In the genomic region with DNA sequence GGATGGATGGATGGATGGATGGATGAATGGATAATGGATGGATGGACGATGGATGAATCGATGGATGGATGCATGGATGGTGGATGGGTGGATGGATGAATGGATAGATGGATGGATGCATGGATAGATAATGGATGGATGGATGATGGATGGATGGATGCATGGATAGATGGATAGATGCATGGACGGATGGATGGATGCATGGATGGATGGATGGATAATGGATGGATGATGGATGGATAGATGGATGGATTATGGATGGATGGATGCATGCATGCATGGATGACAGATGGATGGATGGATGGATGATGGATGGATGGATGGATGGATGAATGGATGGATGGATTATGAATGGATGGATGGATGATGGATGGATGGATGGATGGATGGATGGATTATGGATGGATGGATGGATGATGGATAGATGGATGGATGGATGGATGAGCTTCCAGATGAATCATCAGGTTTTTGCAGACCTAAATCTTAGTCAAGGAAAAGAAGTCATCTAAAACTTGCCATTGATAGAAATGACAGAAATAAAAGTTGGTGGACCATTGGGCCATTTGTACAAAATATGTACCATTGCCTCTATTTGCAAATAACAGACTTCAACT, we compare ENCODE assay signal across 8 cellular contexts.
"Had no signal": no experiment of that assay in that cellular context is flagged by ENCODE, and none has a peak within 500 bp of the region (broad histone marks: within the 10 kb centered on the region; RNA-seq: fewer than 3 reads in every experiment).

No MANE protein-coding gene starts in this region.

- H3K36me3 ChIP-seq: HAP-1 had no signal

- H3K4me3 ChIP-seq: GM23338, HAP-1 had no signal

- H3K4me2 ChIP-seq: GM23338, KMS-11 had no signal

- H3K9ac ChIP-seq: KMS-11 had no signal

- H3K4me1 ChIP-seq: HAP-1 had no signal

- H2AFZ ChIP-seq: GM23338 had no signal

- H3K4me3 Mint-ChIP-seq: GM23338 had no signal

- H3K27ac Mint-ChIP-seq: GM23338 had no signal

- H3K27ac ChIP-seq: KMS-11 had no signal

- DNase-seq: H7, IMR-90, Karpas-422, KBM-7 had no signal

- ATAC-seq: GM23338, HCT116 had no signal

- H3K9me3 ChIP-seq: HAP-1 had no signal
